Comparison of ENCODE assay signal across 14 cellular contexts in the genomic region with DNA sequence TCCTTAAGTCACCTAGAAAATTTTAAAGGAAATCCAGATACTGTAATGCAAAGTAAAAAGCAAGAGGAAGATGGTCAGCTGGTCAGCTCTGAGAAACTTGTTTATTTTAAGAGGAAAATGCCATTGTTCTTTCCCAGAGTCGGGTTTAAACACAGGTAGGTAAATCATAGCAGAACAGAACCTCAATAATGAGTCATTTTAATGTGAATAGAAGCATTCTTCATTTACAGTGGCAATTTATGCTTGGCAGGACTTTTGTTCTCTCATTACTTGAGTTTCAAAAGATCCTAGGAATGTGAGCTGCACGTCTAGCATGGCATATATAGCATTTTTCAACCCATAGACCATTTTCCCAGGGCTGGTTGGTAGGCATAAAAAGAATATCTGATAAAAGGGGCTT.
"Had no signal": no experiment of that assay in that cellular context is flagged by ENCODE, and none has a peak within 500 bp of the region (broad histone marks: within the 10 kb centered on the region; RNA-seq: fewer than 3 reads in every experiment).

No MANE protein-coding gene starts in this region.

- H3K27ac Mint-ChIP-seq: activated CD4-positive, alpha-beta T cell treated with anti-CD3 and anti-CD28 coated beads, Interleukin-2, amount 10 ng/mL, durations not matched to agents 7 days and 5 days; activated naive CD4-positive, alpha-beta T cell treated with anti-CD3 and anti-CD28 coated beads, Interleukin-2, amount 50 U/mL, for 72 hours had no signal

- H3K27me3 Mint-ChIP-seq: activated CD4-positive, alpha-beta T cell treated with anti-CD3 and anti-CD28 coated beads, Interleukin-2, amount 10 ng/mL, durations not matched to agents 7 days and 5 days had no signal

- H3K4me1 ChIP-seq: parathyroid adenoma, right atrium auricular region, thyroid gland, uterus had no signal

- H3K27me3 ChIP-seq: right atrium auricular region, thyroid gland, uterus had no signal

- H3K4me3 ChIP-seq: coronary artery, left ventricle myocardium inferior, right atrium auricular region, smooth muscle cell, thyroid gland, uterus had no signal

- H3K79me2 ChIP-seq: parathyroid adenoma had no signal

- H3K27ac ChIP-seq: coronary artery, left ventricle myocardium inferior, parathyroid adenoma, right atrium auricular region, thyroid gland, uterus had no signal

- H3K4me2 ChIP-seq: smooth muscle cell had no signal

- H3K9me3 ChIP-seq: right atrium auricular region, thyroid gland, uterus had no signal

- H3K4me3 Mint-ChIP-seq: activated CD4-positive, alpha-beta T cell treated with anti-CD3 and anti-CD28 coated beads, Interleukin-2, amount 10 ng/mL, durations not matched to agents 7 days and 5 days; neural crest cell had no signal

- H3K9ac ChIP-seq: parathyroid adenoma had no signal

- DNase-seq: activated CD4-positive, alpha-beta T cell treated with anti-CD3 and anti-CD28 coated beads, Interleukin-2, amount 10 ng/mL, durations not matched to agents 7 days and 5 days; activated CD4-positive, CD25-positive, alpha-beta regulatory T cell; effector CD8-positive, alpha-beta T cell; hypothalamus; left ventricle myocardium inferior; mesenchymal stem cell; thyroid gland; uterus had no signal

- H3K9me3 Mint-ChIP-seq: activated CD4-positive, alpha-beta T cell treated with anti-CD3 and anti-CD28 coated beads, Interleukin-2, amount 10 ng/mL, durations not matched to agents 7 days and 5 days had no signal

- H3K36me3 ChIP-seq: left ventricle myocardium inferior, right atrium auricular region, thyroid gland, uterus had no signal

- ATAC-seq: activated naive CD4-positive, alpha-beta T cell treated with anti-CD3 and anti-CD28 coated beads, Interleukin-2, amount 50 U/mL, for 72 hours had no signal

- H2AFZ ChIP-seq: parathyroid adenoma had no signal

- H3K4me1 Mint-ChIP-seq: activated CD4-positive, alpha-beta T cell treated with anti-CD3 and anti-CD28 coated beads, Interleukin-2, amount 10 ng/mL, durations not matched to agents 7 days and 5 days; neural crest cell had no signal
